20 cellular contexts compared by ENCODE assay signal in genomic region chr10:7515549-7515948, GRCh38.
DNase-seq lines count a peak whose midpoint lies in the region; ATAC-seq and TF ChIP-seq lines count a peak whose summit lies in the region.
"Had no signal": no experiment of that assay in that cellular context is flagged by ENCODE, and none has a peak within 500 bp of the region (broad histone marks: within the 10 kb centered on the region; RNA-seq: fewer than 3 reads in every experiment).

No MANE protein-coding gene starts in this region.

- DNase-seq in COR-L47 (lab: John Stamatoyannopoulos, UW) (peak; percentile 17), NCI-H2081 treated with DMSO at 0.1 percent for 48 hours (lab: John Stamatoyannopoulos, UW) (peak; percentile 37), dorsolateral prefrontal cortex (no peak), NCI-H146 treated with DMSO at 0.1 percent for 48 hours (lab: John Stamatoyannopoulos, UW; ENCODE audit: unreplicated experiment) (no peak), Right ventricle myocardium superior (no peak)
- DNase-seq: CD8-positive, alpha-beta T cell; DMS79 treated with DMSO at 0.1 percent for 48 hours; Kasumi-1; NCI-H1105 treated with DMSO at 0.1 percent for 48 hours; NCI-H146; NCI-H2029; NCI-H2227 treated with DMSO at 0.1 percent for 48 hours; NCI-H526 treated with DMSO at 0.1 percent for 48 hours; RPMI8226; SHP77 had no signal

- ATAC-seq in esophagus mucosa: no peak
- no peak for ATAC-seq in GM21717 (IDR thresholded peaks at IDR 0.05; ENCODE audit: unreplicated experiment)
- ATAC-seq in Right ventricle myocardium superior (ENCODE audit: poor library complexity): no peak
- ATAC-seq: CD8-positive, alpha-beta T cell; K562 had no signal

- no peaks in the 10 kb centered on the region for H3K36me3 ChIP-seq in neural cell (ENCODE audit: insufficient read depth, low read length)

- no peak for TF ChIP-seq RAD21 in neural cell (conservative IDR thresholded peaks at IDR 0.05)

- no peak overlapping the region for H3K4me2 ChIP-seq in neural cell (ENCODE audit: low read length)

- H3F3A ChIP-seq in neural cell (ENCODE audit: insufficient read depth, low read length, poor library complexity, severe bottlenecking): no peaks in the 10 kb centered on the region

- H3K4me3 ChIP-seq in dorsolateral prefrontal cortex (peak overlapping the region in 32 of 59 donors; percentile 1 to 45 (median 16)), neural cell (ENCODE audit: low read length) (no peak overlapping the region)
- H3K4me3 ChIP-seq: K562 had no signal

- no peaks in the 10 kb centered on the region for H3K79me2 ChIP-seq in neural cell (replicated peaks; ENCODE audit: insufficient read depth, low read length)

- no peaks in the 10 kb centered on the region for H3K9me2 ChIP-seq in neural cell (ENCODE audit: insufficient read depth, low read length)

- no peaks in the 10 kb centered on the region for H3K9me3 ChIP-seq in neural cell (ENCODE audit: low read length)

- H3K9ac ChIP-seq in neural cell (ENCODE audit: low read length): no peak overlapping the region

- TF ChIP-seq CTCF in dorsolateral prefrontal cortex (IDR thresholded peaks at IDR 0.05 in 54 of 56, conservative IDR thresholded peaks at IDR 0.05 in 2 of 56; ENCODE audit: low read depth in 1 of 56, partially characterized antibody in 56 of 56) (no peak), neural cell (IDR thresholded peaks at IDR 0.05; ENCODE audit: poor library complexity, severe bottlenecking) (no peak)

- H2AFZ ChIP-seq in neural cell (ENCODE audit: low read depth, low read length): no peak overlapping the region

- TF ChIP-seq EP300 in neural cell (conservative IDR thresholded peaks at IDR 0.05; ENCODE audit: poor library complexity, severe bottlenecking): no peak

- H3K27ac ChIP-seq in dorsolateral prefrontal cortex (no peak overlapping the region), neural cell (ENCODE audit: low read length) (no peak overlapping the region)
- H3K27ac ChIP-seq: C4-2B had no signal

- intact Hi-C loops in dorsolateral prefrontal cortex (cut with DNase I) (no loop called here), Right ventricle myocardium superior (cut with DNase I) (no loop called here)

- H4K20me1 ChIP-seq in neural cell (ENCODE audit: insufficient read depth): no peaks in the 10 kb centered on the region

- peaks cover 0 to 25% (median 0%) of the 10 kb centered on the region in 45 donors for H3K27me3 ChIP-seq in dorsolateral prefrontal cortex
- no peaks in the 10 kb centered on the region for H3K27me3 ChIP-seq in neural cell (ENCODE audit: insufficient read depth, low read depth, low read length)

TF ChIP-seq in neural cell, 6 proteins besides CTCF, POLR2A, EP300 and RAD21:
- no peak for TF ChIP-seq TAF1 (IDR thresholded peaks at IDR 0.05; ENCODE audit: low read depth)
- peak; percentile 43 for TF ChIP-seq REST (IDR thresholded peaks at IDR 0.05; ENCODE audit: borderline replicate concordance)

Comparison
In these comparisons a context has a peak if more than half of its experiments do, and no peak if none do; other contexts are left out.
1. DNase-seq: peak in COR-L47 (single experiment) and NCI-H2081 treated with DMSO at 0.1 percent for 48 hours (single experiment); none in dorsolateral prefrontal cortex (0 of 10), NCI-H146 treated with DMSO at 0.1 percent for 48 hours (single experiment) and Right ventricle myocardium superior (single experiment).